1 cellular context compared by ENCODE assay signal in the genomic region with DNA sequence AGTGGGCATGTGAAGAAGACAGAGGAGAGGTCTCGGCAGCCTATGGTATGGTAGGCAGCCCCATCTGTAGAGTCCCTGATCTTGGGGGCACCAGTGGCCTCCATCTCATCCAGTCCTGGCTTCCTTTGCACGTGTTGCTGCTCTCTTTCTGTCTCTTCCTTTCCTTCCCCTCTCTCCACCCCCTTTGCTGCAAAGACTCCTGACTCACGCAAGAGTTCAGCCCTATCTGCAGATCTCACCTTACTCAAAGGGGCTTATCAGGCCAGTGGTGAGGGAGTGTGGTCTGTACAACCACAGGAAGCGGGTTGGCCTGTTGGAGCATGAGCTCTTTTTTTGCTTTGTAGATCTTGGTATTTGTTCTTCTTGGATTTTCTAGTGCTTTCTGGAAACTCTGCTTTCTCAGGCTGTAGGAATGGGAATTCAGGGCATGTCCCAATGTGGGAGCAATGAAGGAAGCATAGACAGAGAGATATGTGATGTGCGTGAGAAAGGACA.
TF ChIP-seq lines count a peak whose summit lies in the region.

No MANE protein-coding gene starts in this region.

TF ChIP-seq in K562, 482 proteins besides CTCF, POLR2A, EP300 and RAD21 (continued from another document and continues in another):
- TF ChIP-seq, protein P1, sequence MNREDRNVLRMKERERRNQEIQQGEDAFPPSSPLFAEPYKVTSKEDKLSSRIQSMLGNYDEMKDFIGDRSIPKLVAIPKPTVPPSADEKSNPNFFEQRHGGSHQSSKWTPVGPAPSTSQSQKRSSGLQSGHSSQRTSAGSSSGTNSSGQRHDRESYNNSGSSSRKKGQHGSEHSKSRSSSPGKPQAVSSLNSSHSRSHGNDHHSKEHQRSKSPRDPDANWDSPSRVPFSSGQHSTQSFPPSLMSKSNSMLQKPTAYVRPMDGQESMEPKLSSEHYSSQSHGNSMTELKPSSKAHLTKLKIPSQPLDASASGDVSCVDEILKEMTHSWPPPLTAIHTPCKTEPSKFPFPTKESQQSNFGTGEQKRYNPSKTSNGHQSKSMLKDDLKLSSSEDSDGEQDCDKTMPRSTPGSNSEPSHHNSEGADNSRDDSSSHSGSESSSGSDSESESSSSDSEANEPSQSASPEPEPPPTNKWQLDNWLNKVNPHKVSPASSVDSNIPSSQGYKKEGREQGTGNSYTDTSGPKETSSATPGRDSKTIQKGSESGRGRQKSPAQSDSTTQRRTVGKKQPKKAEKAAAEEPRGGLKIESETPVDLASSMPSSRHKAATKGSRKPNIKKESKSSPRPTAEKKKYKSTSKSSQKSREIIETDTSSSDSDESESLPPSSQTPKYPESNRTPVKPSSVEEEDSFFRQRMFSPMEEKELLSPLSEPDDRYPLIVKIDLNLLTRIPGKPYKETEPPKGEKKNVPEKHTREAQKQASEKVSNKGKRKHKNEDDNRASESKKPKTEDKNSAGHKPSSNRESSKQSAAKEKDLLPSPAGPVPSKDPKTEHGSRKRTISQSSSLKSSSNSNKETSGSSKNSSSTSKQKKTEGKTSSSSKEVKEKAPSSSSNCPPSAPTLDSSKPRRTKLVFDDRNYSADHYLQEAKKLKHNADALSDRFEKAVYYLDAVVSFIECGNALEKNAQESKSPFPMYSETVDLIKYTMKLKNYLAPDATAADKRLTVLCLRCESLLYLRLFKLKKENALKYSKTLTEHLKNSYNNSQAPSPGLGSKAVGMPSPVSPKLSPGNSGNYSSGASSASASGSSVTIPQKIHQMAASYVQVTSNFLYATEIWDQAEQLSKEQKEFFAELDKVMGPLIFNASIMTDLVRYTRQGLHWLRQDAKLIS (CRISPR knock-in tag; IDR thresholded peaks at IDR 0.05), result peak; percentile 41; the same call in 1 of the 2 replicates
- TF ChIP-seq ZNF830 (CRISPR knock-in tag; IDR thresholded peaks at IDR 0.05) (no peak), ATF7 (IDR thresholded peaks at IDR 0.05) (peak; percentile 79), ZNF436 (CRISPR knock-in tag; IDR thresholded peaks at IDR 0.05) (no peak), MCM7 (IDR thresholded peaks at IDR 0.05) (no peak), JUN (IDR thresholded peaks at IDR 0.05; ENCODE audit: borderline replicate concordance, low read depth, low read length) (peak; percentile 92), JUN (CRISPR knock-in tag; IDR thresholded peaks at IDR 0.05; ENCODE audit: borderline replicate concordance) (no peak), POLR3G (IDR thresholded peaks at IDR 0.05; ENCODE audit: extremely low read depth, insufficient read length, insufficient replicate concordance) (no peak), ZNF431 (CRISPR knock-in tag; IDR thresholded peaks at IDR 0.05) (0 out of 2 replicates have a peak, but pooled peaks have one; percentile 35), GTF2A2 (tag; IDR thresholded peaks at IDR 0.05) (no peak), MCM5 (IDR thresholded peaks at IDR 0.05; ENCODE audit: low read depth) (no peak), NCOA1 (IDR thresholded peaks at IDR 0.05; ENCODE audit: low read depth) (peak; percentile 91), ZNF561 (CRISPR knock-in tag; conservative IDR thresholded peaks at IDR 0.05) (no peak), ZNF197 (CRISPR knock-in tag; IDR thresholded peaks at IDR 0.05; ENCODE audit: low read depth) (peak; percentile 83), MEIS2 (IDR thresholded peaks at IDR 0.05; ENCODE audit: partially characterized antibody) (peak; percentile 34), DIDO1 (tag; IDR thresholded peaks at IDR 0.05; ENCODE audit: low read depth) (no peak), CHD2 (IDR thresholded peaks at IDR 0.05; ENCODE audit: low read depth, low read length) (peak; percentile 57), ILF3 (IDR thresholded peaks at IDR 0.05; ENCODE audit: borderline replicate concordance) (no peak), ZNF764 (CRISPR knock-in tag; IDR thresholded peaks at IDR 0.05; ENCODE audit: low read depth) (no peak), HDAC8 (tag; IDR thresholded peaks at IDR 0.05) (no peak), ZNF445 (CRISPR knock-in tag; IDR thresholded peaks at IDR 0.05; ENCODE audit: low read depth) (0 out of 2 replicates have a peak, but pooled peaks have one; percentile 48), POLR2B (IDR thresholded peaks at IDR 0.05; ENCODE audit: low read depth, partially characterized antibody) (peak; percentile 57), ETV1 (tag; conservative IDR thresholded peaks at IDR 0.05; ENCODE audit: low read depth) (peak; percentile 94), MXI1 (IDR thresholded peaks at IDR 0.05; ENCODE audit: low read depth, low read length) (no peak), SMAD3 (CRISPR knock-in tag; conservative IDR thresholded peaks at IDR 0.05) (peak; percentile 71), PPARD (CRISPR knock-in tag; IDR thresholded peaks at IDR 0.05) (no peak), PHB (CRISPR knock-in tag; IDR thresholded peaks at IDR 0.05) (no peak), CAMTA2 (CRISPR knock-in tag; conservative IDR thresholded peaks at IDR 0.05) (no peak), PHF20 (IDR thresholded peaks at IDR 0.05; ENCODE audit: partially characterized antibody) (no peak), ZNF444 (CRISPR knock-in tag; IDR thresholded peaks at IDR 0.05) (no peak), ZNF121 (CRISPR knock-in tag; conservative IDR thresholded peaks at IDR 0.05) (no peak)
- TF ChIP-seq, protein P2, sequence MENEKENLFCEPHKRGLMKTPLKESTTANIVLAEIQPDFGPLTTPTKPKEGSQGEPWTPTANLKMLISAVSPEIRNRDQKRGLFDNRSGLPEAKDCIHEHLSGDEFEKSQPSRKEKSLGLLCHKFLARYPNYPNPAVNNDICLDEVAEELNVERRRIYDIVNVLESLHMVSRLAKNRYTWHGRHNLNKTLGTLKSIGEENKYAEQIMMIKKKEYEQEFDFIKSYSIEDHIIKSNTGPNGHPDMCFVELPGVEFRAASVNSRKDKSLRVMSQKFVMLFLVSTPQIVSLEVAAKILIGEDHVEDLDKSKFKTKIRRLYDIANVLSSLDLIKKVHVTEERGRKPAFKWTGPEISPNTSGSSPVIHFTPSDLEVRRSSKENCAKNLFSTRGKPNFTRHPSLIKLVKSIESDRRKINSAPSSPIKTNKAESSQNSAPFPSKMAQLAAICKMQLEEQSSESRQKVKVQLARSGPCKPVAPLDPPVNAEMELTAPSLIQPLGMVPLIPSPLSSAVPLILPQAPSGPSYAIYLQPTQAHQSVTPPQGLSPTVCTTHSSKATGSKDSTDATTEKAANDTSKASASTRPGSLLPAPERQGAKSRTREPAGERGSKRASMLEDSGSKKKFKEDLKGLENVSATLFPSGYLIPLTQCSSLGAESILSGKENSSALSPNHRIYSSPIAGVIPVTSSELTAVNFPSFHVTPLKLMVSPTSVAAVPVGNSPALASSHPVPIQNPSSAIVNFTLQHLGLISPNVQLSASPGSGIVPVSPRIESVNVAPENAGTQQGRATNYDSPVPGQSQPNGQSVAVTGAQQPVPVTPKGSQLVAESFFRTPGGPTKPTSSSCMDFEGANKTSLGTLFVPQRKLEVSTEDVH (IDR thresholded peaks at IDR 0.05; ENCODE audit: low read depth, partially characterized antibody), result peak; percentile 69
- TF ChIP-seq, protein P3, sequence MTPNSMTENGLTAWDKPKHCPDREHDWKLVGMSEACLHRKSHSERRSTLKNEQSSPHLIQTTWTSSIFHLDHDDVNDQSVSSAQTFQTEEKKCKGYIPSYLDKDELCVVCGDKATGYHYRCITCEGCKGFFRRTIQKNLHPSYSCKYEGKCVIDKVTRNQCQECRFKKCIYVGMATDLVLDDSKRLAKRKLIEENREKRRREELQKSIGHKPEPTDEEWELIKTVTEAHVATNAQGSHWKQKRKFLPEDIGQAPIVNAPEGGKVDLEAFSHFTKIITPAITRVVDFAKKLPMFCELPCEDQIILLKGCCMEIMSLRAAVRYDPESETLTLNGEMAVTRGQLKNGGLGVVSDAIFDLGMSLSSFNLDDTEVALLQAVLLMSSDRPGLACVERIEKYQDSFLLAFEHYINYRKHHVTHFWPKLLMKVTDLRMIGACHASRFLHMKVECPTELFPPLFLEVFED (CRISPR knock-in tag; conservative IDR thresholded peaks at IDR 0.05), result peak; percentile 86; the same call in 1 of the 2 replicates
- TF ChIP-seq, protein P4, sequence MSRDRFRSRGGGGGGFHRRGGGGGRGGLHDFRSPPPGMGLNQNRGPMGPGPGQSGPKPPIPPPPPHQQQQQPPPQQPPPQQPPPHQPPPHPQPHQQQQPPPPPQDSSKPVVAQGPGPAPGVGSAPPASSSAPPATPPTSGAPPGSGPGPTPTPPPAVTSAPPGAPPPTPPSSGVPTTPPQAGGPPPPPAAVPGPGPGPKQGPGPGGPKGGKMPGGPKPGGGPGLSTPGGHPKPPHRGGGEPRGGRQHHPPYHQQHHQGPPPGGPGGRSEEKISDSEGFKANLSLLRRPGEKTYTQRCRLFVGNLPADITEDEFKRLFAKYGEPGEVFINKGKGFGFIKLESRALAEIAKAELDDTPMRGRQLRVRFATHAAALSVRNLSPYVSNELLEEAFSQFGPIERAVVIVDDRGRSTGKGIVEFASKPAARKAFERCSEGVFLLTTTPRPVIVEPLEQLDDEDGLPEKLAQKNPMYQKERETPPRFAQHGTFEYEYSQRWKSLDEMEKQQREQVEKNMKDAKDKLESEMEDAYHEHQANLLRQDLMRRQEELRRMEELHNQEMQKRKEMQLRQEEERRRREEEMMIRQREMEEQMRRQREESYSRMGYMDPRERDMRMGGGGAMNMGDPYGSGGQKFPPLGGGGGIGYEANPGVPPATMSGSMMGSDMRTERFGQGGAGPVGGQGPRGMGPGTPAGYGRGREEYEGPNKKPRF (IDR thresholded peaks at IDR 0.05; ENCODE audit: low read depth, low read length), result no peak
- TF ChIP-seq, protein P5, sequence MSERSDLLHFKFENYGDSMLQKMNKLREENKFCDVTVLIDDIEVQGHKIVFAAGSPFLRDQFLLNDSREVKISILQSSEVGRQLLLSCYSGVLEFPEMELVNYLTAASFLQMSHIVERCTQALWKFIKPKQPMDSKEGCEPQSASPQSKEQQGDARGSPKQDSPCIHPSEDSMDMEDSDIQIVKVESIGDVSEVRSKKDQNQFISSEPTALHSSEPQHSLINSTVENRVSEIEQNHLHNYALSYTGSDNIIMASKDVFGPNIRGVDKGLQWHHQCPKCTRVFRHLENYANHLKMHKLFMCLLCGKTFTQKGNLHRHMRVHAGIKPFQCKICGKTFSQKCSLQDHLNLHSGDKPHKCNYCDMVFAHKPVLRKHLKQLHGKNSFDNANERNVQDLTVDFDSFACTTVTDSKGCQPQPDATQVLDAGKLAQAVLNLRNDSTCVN (CRISPR knock-in tag; IDR thresholded peaks at IDR 0.05), result no peak; the same call in 1 of the 2 replicates
- TF ChIP-seq, protein P6, sequence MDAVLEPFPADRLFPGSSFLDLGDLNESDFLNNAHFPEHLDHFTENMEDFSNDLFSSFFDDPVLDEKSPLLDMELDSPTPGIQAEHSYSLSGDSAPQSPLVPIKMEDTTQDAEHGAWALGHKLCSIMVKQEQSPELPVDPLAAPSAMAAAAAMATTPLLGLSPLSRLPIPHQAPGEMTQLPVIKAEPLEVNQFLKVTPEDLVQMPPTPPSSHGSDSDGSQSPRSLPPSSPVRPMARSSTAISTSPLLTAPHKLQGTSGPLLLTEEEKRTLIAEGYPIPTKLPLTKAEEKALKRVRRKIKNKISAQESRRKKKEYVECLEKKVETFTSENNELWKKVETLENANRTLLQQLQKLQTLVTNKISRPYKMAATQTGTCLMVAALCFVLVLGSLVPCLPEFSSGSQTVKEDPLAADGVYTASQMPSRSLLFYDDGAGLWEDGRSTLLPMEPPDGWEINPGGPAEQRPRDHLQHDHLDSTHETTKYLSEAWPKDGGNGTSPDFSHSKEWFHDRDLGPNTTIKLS (IDR thresholded peaks at IDR 0.05; ENCODE audit: borderline replicate concordance, low read depth), result peak; percentile 36; the same call in 1 of the 2 replicates
- TF ChIP-seq, protein P7, sequence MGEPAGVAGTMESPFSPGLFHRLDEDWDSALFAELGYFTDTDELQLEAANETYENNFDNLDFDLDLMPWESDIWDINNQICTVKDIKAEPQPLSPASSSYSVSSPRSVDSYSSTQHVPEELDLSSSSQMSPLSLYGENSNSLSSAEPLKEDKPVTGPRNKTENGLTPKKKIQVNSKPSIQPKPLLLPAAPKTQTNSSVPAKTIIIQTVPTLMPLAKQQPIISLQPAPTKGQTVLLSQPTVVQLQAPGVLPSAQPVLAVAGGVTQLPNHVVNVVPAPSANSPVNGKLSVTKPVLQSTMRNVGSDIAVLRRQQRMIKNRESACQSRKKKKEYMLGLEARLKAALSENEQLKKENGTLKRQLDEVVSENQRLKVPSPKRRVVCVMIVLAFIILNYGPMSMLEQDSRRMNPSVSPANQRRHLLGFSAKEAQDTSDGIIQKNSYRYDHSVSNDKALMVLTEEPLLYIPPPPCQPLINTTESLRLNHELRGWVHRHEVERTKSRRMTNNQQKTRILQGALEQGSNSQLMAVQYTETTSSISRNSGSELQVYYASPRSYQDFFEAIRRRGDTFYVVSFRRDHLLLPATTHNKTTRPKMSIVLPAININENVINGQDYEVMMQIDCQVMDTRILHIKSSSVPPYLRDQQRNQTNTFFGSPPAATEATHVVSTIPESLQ (CRISPR knock-in tag; IDR thresholded peaks at IDR 0.05), result no peak
- TF ChIP-seq, protein P8, sequence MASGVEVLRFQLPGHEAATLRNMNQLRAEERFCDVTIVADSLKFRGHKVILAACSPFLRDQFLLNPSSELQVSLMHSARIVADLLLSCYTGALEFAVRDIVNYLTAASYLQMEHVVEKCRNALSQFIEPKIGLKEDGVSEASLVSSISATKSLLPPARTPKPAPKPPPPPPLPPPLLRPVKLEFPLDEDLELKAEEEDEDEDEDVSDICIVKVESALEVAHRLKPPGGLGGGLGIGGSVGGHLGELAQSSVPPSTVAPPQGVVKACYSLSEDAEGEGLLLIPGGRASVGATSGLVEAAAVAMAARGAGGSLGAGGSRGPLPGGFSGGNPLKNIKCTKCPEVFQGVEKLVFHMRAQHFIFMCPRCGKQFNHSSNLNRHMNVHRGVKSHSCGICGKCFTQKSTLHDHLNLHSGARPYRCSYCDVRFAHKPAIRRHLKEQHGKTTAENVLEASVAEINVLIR (CRISPR knock-in tag; IDR thresholded peaks at IDR 0.05), result peak; percentile 43
- TF ChIP-seq, protein P9, sequence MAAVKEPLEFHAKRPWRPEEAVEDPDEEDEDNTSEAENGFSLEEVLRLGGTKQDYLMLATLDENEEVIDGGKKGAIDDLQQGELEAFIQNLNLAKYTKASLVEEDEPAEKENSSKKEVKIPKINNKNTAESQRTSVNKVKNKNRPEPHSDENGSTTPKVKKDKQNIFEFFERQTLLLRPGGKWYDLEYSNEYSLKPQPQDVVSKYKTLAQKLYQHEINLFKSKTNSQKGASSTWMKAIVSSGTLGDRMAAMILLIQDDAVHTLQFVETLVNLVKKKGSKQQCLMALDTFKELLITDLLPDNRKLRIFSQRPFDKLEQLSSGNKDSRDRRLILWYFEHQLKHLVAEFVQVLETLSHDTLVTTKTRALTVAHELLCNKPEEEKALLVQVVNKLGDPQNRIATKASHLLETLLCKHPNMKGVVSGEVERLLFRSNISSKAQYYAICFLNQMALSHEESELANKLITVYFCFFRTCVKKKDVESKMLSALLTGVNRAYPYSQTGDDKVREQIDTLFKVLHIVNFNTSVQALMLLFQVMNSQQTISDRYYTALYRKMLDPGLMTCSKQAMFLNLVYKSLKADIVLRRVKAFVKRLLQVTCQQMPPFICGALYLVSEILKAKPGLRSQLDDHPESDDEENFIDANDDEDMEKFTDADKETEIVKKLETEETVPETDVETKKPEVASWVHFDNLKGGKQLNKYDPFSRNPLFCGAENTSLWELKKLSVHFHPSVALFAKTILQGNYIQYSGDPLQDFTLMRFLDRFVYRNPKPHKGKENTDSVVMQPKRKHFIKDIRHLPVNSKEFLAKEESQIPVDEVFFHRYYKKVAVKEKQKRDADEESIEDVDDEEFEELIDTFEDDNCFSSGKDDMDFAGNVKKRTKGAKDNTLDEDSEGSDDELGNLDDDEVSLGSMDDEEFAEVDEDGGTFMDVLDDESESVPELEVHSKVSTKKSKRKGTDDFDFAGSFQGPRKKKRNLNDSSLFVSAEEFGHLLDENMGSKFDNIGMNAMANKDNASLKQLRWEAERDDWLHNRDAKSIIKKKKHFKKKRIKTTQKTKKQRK (IDR thresholded peaks at IDR 0.05; ENCODE audit: borderline replicate concordance, low read depth, low read length), result no peak
